ENCODE assay signal across 12 cellular contexts in the genomic region with DNA sequence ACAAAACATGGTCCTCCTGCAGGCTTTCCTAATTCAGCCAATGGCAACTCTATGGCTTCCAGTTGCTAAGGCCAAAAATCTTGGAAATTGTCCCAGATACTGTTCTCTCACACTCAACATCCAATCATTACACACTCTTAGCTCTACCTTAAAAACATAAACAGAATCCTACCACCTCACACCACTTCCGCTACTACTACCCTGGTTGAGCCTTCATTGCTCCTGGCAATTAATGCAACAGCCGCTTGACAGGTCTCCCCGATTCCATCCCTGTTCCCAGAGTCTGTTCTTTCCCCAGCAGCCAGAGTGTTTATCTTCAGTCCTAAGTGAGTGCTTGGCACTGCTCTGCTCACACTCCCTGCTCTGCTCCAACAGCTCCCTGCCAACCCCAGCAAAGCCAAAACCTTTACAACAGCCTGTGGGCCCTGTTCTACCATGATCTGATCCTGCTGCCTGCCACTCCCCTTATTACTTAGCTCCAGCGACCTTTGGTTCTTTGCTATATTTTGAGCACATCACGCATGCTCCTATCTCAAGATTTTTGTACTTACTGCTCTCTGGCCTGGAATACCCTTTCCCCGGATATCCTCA.
DNase-seq lines count a peak whose midpoint lies in the region; ATAC-seq and TF ChIP-seq lines count a peak whose summit lies in the region.
"Had no signal": no experiment of that assay in that cellular context is flagged by ENCODE, and none has a peak within 500 bp of the region (broad histone marks: within the 10 kb centered on the region; RNA-seq: fewer than 3 reads in every experiment).

No MANE protein-coding gene starts in this region.

- no peak overlapping the region for H2AK5ac ChIP-seq in H9 (ENCODE audit: insufficient read length, low read length)

- peaks cover 23% of the 10 kb centered on the region for H3K36me3 Mint-ChIP-seq in activated CD4-positive, alpha-beta memory T cell treated with anti-CD3 and anti-CD28 coated beads for 36 hours
- H3K36me3 Mint-ChIP-seq in H9 (ENCODE audit: insufficient read depth in 1 of 3, low read depth in 3 of 3) = peaks cover 19 to 52% (median 40%) of the 10 kb centered on the region in 3 experiments

- H2BK5ac ChIP-seq in H9 (ENCODE audit: insufficient read length, low read length) = no peak overlapping the region

- no peak overlapping the region for H3K4me3 Mint-ChIP-seq in activated CD4-positive, alpha-beta memory T cell treated with anti-CD3 and anti-CD28 coated beads for 36 hours
- no peak overlapping the region for H3K4me3 Mint-ChIP-seq in H9
- H3K4me3 Mint-ChIP-seq: activated naive CD8-positive, alpha-beta T cell treated with anti-CD3 and anti-CD28 coated beads for 36 hours had no signal

- TF ChIP-seq EP300 in ovary (IDR thresholded peaks at IDR 0.05) = no peak

- H3K14ac ChIP-seq in H9 (ENCODE audit: insufficient read depth, low read length) = no peak overlapping the region

- no peak for TF ChIP-seq POLR2A in ovary (IDR thresholded peaks at IDR 0.05)

- H3K79me2 ChIP-seq in MM.1S (ENCODE audit: low read length) = no peaks in the 10 kb centered on the region
- no peaks in the 10 kb centered on the region for H3K79me2 ChIP-seq in H9 (ENCODE audit: insufficient read depth, low read length)

- H3K9me2 ChIP-seq in MM.1S (replicated peaks; ENCODE audit: insufficient read depth, low read length) = no peaks in the 10 kb centered on the region

- no peak overlapping the region for H3K56ac ChIP-seq in H9 (ENCODE audit: insufficient read length, low read depth, low read length)

- no peaks in the 10 kb centered on the region for H3K4me1 Mint-ChIP-seq in activated CD4-positive, alpha-beta memory T cell treated with anti-CD3 and anti-CD28 coated beads for 36 hours (ENCODE audit: low read depth)
- H3K4me1 Mint-ChIP-seq in H9 = no peaks in the 10 kb centered on the region
- H3K4me1 Mint-ChIP-seq: activated naive CD8-positive, alpha-beta T cell treated with anti-CD3 and anti-CD28 coated beads for 36 hours had no signal

- H2BK15ac ChIP-seq in H9 (ENCODE audit: low read depth, low read length) = no peak overlapping the region

- no peaks in the 10 kb centered on the region for H3K9me3 ChIP-seq in right atrium auricular region
- H3K9me3 ChIP-seq in ovary = no peaks in the 10 kb centered on the region
- no peaks in the 10 kb centered on the region for H3K9me3 ChIP-seq in MM.1S (replicated peaks; ENCODE audit: insufficient read depth, low read length)
- no peaks in the 10 kb centered on the region for H3K9me3 ChIP-seq in H9 (ENCODE audit: control insufficient read depth, low read depth, low read length)
- H3K9me3 ChIP-seq: A549 had no signal

- no peak for TF ChIP-seq CTCF in right atrium auricular region (IDR thresholded peaks at IDR 0.05)
- TF ChIP-seq CTCF in ovary (IDR thresholded peaks at IDR 0.05) = no peak
- TF ChIP-seq CTCF in MM.1S (IDR thresholded peaks at IDR 0.05; ENCODE audit: low read length) = no peak
- TF ChIP-seq CTCF in H9 (conservative IDR thresholded peaks at IDR 0.05) = no peak

- H3K4me3 ChIP-seq in right atrium auricular region (no peak overlapping the region), ovary (no peak overlapping the region), MM.1S (ENCODE audit: low read length) (no peak overlapping the region)
- H3K4me3 ChIP-seq: A549 had no signal

- H2BK20ac ChIP-seq in H9 (ENCODE audit: low read depth, low read length, poor library complexity, severe bottlenecking) = no peak overlapping the region

- peak; percentile 98 for ATAC-seq in Right ventricle myocardium inferior
- ATAC-seq: A549 had no signal

- H3K18ac ChIP-seq in H9 (ENCODE audit: insufficient read length, low read depth, low read length) = no peak overlapping the region

- H3K36me3 ChIP-seq in right atrium auricular region = peaks cover 48% of the 10 kb centered on the region
- H3K36me3 ChIP-seq in ovary = no peaks in the 10 kb centered on the region
- H3K36me3 ChIP-seq in MM.1S (replicated peaks; ENCODE audit: insufficient read depth, low read length) = peaks cover 8% of the 10 kb centered on the region

- no peak overlapping the region for H3K27ac Mint-ChIP-seq in activated CD4-positive, alpha-beta memory T cell treated with anti-CD3 and anti-CD28 coated beads for 36 hours
- no peak overlapping the region for H3K27ac Mint-ChIP-seq in H9
- H3K27ac Mint-ChIP-seq: activated naive CD8-positive, alpha-beta T cell treated with anti-CD3 and anti-CD28 coated beads for 36 hours had no signal

- H2AFZ ChIP-seq in MM.1S (ENCODE audit: low read length) (no peak overlapping the region), H9 (ENCODE audit: low read length) (no peak overlapping the region)

- H4K91ac ChIP-seq in H9 (ENCODE audit: insufficient read length, low read depth, low read length) = no peak overlapping the region

- H3K27ac ChIP-seq in right atrium auricular region (peak overlapping the region; percentile 41 to 61), ovary (no peak overlapping the region), MM.1S (ENCODE audit: low read length) (no peak overlapping the region), H9 (ENCODE audit: insufficient read length, low read depth, low read length) (no peak overlapping the region)
- H3K27ac ChIP-seq: A549 had no signal

- H3K9me3 Mint-ChIP-seq in activated CD4-positive, alpha-beta memory T cell treated with anti-CD3 and anti-CD28 coated beads for 36 hours = no peaks in the 10 kb centered on the region
- H3K9me3 Mint-ChIP-seq in H9 = no peaks in the 10 kb centered on the region
- H3K9me3 Mint-ChIP-seq: activated naive CD8-positive, alpha-beta T cell treated with anti-CD3 and anti-CD28 coated beads for 36 hours had no signal

- CTCF ChIA-PET in activated CD4-positive, alpha-beta memory T cell treated with anti-CD3 and anti-CD28 coated beads for 36 hours (lab: Charles Lee) = no interaction called here

- intact Hi-C loops in Right ventricle myocardium inferior (cut with DNase I) (loop anchor here (5.0 kb wide), 2 partner anchors 34 to 51 kb away; no protein-coding TSS in a partner anchor), cardiac septum (cut with DNase I) (loop anchor here (5.0 kb wide), 1 partner anchor 61 kb away; no protein-coding TSS in a partner anchor), ovary (cut with DNase I) (no loop called here)
- intact Hi-C loops in activated CD4-positive, alpha-beta memory T cell treated with anti-CD3 and anti-CD28 coated beads for 36 hours (cut with micrococcal nuclease) = no loop called here

- H3K27me3 Mint-ChIP-seq in activated CD4-positive, alpha-beta memory T cell treated with anti-CD3 and anti-CD28 coated beads for 36 hours = no peaks in the 10 kb centered on the region
- H3K27me3 Mint-ChIP-seq in H9 (ENCODE audit: low read depth) = no peaks in the 10 kb centered on the region
- H3K27me3 Mint-ChIP-seq: activated naive CD8-positive, alpha-beta T cell treated with anti-CD3 and anti-CD28 coated beads for 36 hours had no signal

- WGBS in ovary, 3 donors = 40 to 47% (median 43%) methylated on average over 6 of the region's 6 CpGs
- no CpG with 5 or more reads among the region's 6 CpGs for WGBS in H9 (ENCODE audit: extremely low coverage, insufficient read length, low lambda C conversion rate)

- POLR2A ChIA-PET in activated CD4-positive, alpha-beta memory T cell treated with anti-CD3 and anti-CD28 coated beads for 36 hours (lab: Charles Lee) = no interaction called here

- no peak overlapping the region for H3K23ac ChIP-seq in H9 (ENCODE audit: insufficient read length, low read depth, low read length)

- no peaks in the 10 kb centered on the region for H3K79me1 ChIP-seq in H9 (ENCODE audit: insufficient read depth, low read depth, low read length, poor library complexity, severe bottlenecking)

- H3K4me1 ChIP-seq in right atrium auricular region (peaks cover 0 to 20% of the 10 kb centered on the region in 2 donors), ovary (ENCODE audit: insufficient read depth) (peaks cover 7% of the 10 kb centered on the region), MM.1S (ENCODE audit: low read length) (peaks cover 5% of the 10 kb centered on the region; the same call in 1 of the 2 replicates), H9 (ENCODE audit: insufficient read depth, low read length) (no peaks in the 10 kb centered on the region)
- H3K4me1 ChIP-seq: A549 had no signal

- H3K4ac ChIP-seq in H9 (ENCODE audit: low read depth, low read length) = no peak overlapping the region

- no peak overlapping the region for H2BK12ac ChIP-seq in H9 (ENCODE audit: insufficient read length, low read depth, low read length)

- H4K20me1 ChIP-seq in MM.1S (ENCODE audit: insufficient read depth, low read length) = no peaks in the 10 kb centered on the region
- no peaks in the 10 kb centered on the region for H4K20me1 ChIP-seq in H9 (ENCODE audit: control insufficient read depth, insufficient read depth, insufficient read length)

- H3K9ac ChIP-seq in MM.1S (ENCODE audit: low read length) = no peak overlapping the region
- no peak overlapping the region for H3K9ac ChIP-seq in H9 (ENCODE audit: extremely low read depth, insufficient read length, low read length)

- peak; percentile 73 for DNase-seq in Right ventricle myocardium inferior (ENCODE audit: missing footprints)
- DNase-seq in cardiac septum (ENCODE audit: low spot score) = no peak
- no peak for DNase-seq in right atrium auricular region (ENCODE audit: low spot score)
- peak; percentile 20 to 56 (median 27) for DNase-seq in ovary
- no peak for DNase-seq in DMS79 (lab: John Stamatoyannopoulos, UW)
- DNase-seq in MM.1S = no peak
- no peak for DNase-seq in activated CD4-positive, alpha-beta memory T cell treated with anti-CD3 and anti-CD28 coated beads for 36 hours
- DNase-seq in H9 = no peak
- DNase-seq: activated CD8-positive, alpha-beta memory T cell treated with anti-CD3 and anti-CD28 coated beads, Interleukin-2, amount 50 U/mL, for 48 hours; activated naive CD8-positive, alpha-beta T cell treated with anti-CD3 and anti-CD28 coated beads for 36 hours; effector memory CD4-positive, alpha-beta T cell had no signal

- no peak overlapping the region for H3T11ph ChIP-seq in H9 (ENCODE audit: low read length)

- H2BK120ac ChIP-seq in H9 (ENCODE audit: low read depth, low read length, poor library complexity, severe bottlenecking) = no peak overlapping the region

- H3K27me3 ChIP-seq in right atrium auricular region = no peaks in the 10 kb centered on the region
- no peaks in the 10 kb centered on the region for H3K27me3 ChIP-seq in ovary
- no peaks in the 10 kb centered on the region for H3K27me3 ChIP-seq in MM.1S (replicated peaks; ENCODE audit: insufficient read depth, low read length)
- no peaks in the 10 kb centered on the region for H3K27me3 ChIP-seq in H9 (ENCODE audit: insufficient read depth, low read length)

- H4K8ac ChIP-seq in H9 (replicated peaks; ENCODE audit: insufficient read length, low read depth, low read length) = no peak overlapping the region

- H3K4me2 ChIP-seq in MM.1S (ENCODE audit: low read depth, low read length) (no peak overlapping the region), H9 (ENCODE audit: insufficient read depth, insufficient read length, low read length) (no peak overlapping the region)
- H3K4me2 ChIP-seq: A549 had no signal

- H4K5ac ChIP-seq in H9 (ENCODE audit: insufficient read length, low read depth, low read length) = no peak overlapping the region

- H3K23me2 ChIP-seq in H9 (ENCODE audit: insufficient read length, low read depth, low read length, poor library complexity, severe bottlenecking) = no peaks in the 10 kb centered on the region

- no peaks in the 10 kb centered on the region for H3F3A ChIP-seq in MM.1S (ENCODE audit: insufficient read depth, low read length)

Comparison
In these comparisons a context has a peak if more than half of its experiments do, and no peak if none do; other contexts are left out.
1. DNase-seq: peak in Right ventricle myocardium inferior (single experiment) and ovary (5 of 5); none in cardiac septum (single experiment), right atrium auricular region (single experiment), DMS79 (single experiment), MM.1S (single experiment), activated CD4-positive, alpha-beta memory T cell treated with anti-CD3 and anti-CD28 coated beads for 36 hours (single experiment) and H9 (single experiment).
2. H3K27ac ChIP-seq: peak in right atrium auricular region (2 of 2); none in ovary (0 of 2), MM.1S (single experiment) and H9 (single experiment).
3. intact Hi-C loops: an anchor here in Right ventricle myocardium inferior (5.0 kb wide) and cardiac septum (5.0 kb wide); none called in ovary and activated CD4-positive, alpha-beta memory T cell treated with anti-CD3 and anti-CD28 coated beads for 36 hours.